1 cellular context compared by ENCODE assay signal in the genomic region with DNA sequence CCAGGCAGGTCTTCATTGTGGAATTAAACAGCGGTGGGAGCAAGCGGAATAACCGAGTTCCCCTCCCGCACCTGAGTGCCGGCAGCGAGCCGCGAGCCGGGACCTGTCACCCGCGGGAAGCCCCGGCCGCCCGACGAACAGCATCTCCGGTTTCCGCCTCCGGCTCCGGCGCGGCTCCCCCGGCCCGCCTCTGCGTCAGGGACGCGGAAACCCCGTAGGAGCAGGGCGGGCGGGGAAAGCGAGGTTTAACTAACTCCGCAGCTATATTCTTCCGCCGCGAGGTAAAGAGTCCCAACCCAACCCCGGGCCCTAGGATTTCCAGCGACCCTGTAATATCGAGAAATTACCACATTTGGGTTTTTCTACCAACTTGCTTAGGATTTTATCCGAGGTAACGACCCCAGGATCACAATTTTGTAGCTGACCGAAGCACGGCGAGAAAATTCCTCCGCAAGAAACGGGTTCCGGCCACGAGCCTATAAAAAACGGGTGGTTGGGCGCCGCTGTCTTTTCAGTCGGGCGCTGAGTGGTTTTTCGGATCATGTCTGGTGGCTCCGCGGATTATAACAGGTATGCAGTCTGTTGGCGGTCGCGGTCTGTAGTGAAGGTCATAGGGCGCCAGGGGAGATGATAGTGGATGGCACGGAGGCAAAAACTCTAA.
TF ChIP-seq lines count a peak whose summit lies in the region.

A gene (plus strand): TSS at position 508 of the 661 bp plus-strand sequence. CDS start 34 bp downstream, at position 542.

TF ChIP-seq in HepG2, 621 proteins besides CTCF, POLR2A, EP300 and RAD21 (continued from another document and continues in another):
- TF ChIP-seq, protein P1, sequence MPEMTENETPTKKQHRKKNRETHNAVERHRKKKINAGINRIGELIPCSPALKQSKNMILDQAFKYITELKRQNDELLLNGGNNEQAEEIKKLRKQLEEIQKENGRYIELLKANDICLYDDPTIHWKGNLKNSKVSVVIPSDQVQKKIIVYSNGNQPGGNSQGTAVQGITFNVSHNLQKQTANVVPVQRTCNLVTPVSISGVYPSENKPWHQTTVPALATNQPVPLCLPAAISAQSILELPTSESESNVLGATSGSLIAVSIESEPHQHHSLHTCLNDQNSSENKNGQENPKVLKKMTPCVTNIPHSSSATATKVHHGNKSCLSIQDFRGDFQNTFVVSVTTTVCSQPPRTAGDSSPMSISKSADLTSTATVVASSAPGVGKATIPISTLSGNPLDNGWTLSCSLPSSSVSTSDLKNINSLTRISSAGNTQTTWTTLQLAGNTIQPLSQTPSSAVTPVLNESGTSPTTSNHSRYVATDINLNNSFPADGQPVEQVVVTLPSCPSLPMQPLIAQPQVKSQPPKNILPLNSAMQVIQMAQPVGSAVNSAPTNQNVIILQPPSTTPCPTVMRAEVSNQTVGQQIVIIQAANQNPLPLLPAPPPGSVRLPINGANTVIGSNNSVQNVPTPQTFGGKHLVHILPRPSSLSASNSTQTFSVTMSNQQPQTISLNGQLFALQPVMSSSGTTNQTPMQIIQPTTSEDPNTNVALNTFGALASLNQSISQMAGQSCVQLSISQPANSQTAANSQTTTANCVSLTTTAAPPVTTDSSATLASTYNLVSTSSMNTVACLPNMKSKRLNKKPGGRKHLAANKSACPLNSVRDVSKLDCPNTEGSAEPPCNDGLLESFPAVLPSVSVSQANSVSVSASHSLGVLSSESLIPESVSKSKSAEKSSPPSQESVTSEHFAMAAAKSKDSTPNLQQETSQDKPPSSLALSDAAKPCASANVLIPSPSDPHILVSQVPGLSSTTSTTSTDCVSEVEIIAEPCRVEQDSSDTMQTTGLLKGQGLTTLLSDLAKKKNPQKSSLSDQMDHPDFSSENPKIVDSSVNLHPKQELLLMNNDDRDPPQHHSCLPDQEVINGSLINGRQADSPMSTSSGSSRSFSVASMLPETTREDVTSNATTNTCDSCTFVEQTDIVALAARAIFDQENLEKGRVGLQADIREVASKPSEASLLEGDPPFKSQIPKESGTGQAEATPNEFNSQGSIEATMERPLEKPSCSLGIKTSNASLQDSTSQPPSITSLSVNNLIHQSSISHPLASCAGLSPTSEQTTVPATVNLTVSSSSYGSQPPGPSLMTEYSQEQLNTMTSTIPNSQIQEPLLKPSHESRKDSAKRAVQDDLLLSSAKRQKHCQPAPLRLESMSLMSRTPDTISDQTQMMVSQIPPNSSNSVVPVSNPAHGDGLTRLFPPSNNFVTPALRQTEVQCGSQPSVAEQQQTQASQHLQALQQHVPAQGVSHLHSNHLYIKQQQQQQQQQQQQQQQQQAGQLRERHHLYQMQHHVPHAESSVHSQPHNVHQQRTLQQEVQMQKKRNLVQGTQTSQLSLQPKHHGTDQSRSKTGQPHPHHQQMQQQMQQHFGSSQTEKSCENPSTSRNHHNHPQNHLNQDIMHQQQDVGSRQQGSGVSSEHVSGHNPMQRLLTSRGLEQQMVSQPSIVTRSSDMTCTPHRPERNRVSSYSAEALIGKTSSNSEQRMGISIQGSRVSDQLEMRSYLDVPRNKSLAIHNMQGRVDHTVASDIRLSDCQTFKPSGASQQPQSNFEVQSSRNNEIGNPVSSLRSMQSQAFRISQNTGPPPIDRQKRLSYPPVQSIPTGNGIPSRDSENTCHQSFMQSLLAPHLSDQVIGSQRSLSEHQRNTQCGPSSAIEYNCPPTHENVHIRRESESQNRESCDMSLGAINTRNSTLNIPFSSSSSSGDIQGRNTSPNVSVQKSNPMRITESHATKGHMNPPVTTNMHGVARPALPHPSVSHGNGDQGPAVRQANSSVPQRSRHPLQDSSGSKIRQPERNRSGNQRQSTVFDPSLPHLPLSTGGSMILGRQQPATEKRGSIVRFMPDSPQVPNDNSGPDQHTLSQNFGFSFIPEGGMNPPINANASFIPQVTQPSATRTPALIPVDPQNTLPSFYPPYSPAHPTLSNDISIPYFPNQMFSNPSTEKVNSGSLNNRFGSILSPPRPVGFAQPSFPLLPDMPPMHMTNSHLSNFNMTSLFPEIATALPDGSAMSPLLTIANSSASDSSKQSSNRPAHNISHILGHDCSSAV (CRISPR knock-in tag; IDR thresholded peaks at IDR 0.05; ENCODE audit: borderline replicate concordance): no peak
- TF ChIP-seq KDM5B (CRISPR knock-in tag; IDR thresholded peaks at IDR 0.05; ENCODE audit: borderline replicate concordance) (peak; percentile 70; the same call in 1 of the 2 replicates), ZNF720 (CRISPR knock-in tag; IDR thresholded peaks at IDR 0.05) (no peak), SRF (IDR thresholded peaks at IDR 0.05; ENCODE audit: low read depth, low read length) (no peak), THYN1 (CRISPR knock-in tag; IDR thresholded peaks at IDR 0.05; ENCODE audit: borderline replicate concordance, low read depth) (no peak), CREM (IDR thresholded peaks at IDR 0.05) (peak; percentile 65; the same call in 1 of the 2 replicates), CREM (CRISPR knock-in tag; IDR thresholded peaks at IDR 0.05) (no peak), POLR2G (IDR thresholded peaks at IDR 0.05; ENCODE audit: low read depth, low read length) (peak; percentile 100), FOXA1 (IDR thresholded peaks at IDR 0.05) (no peak), FOXA1 (CRISPR knock-in tag; IDR thresholded peaks at IDR 0.05) (no peak), NR1H2 (CRISPR knock-in tag; IDR thresholded peaks at IDR 0.05; ENCODE audit: borderline replicate concordance, low read depth) (no peak), KLF16 (CRISPR knock-in tag; IDR thresholded peaks at IDR 0.05) (peak in 1 of 2 experiments; percentile 79; a peak in 2 of 4 replicates), HNRNPUL1 (IDR thresholded peaks at IDR 0.05; ENCODE audit: low read depth, low read length) (0 out of 2 replicates have a peak, but pooled peaks have one; percentile 28), NFYB (CRISPR knock-in tag; IDR thresholded peaks at IDR 0.05) (peak; percentile 14; the same call in 1 of the 2 replicates), ZNF788 (CRISPR knock-in tag; IDR thresholded peaks at IDR 0.05; ENCODE audit: borderline replicate concordance) (no peak; the same call in 1 of the 2 replicates), ZNF383 (CRISPR knock-in tag; IDR thresholded peaks at IDR 0.05; ENCODE audit: borderline replicate concordance) (no peak), ZBTB7B (CRISPR knock-in tag; IDR thresholded peaks at IDR 0.05) (no peak), NFATC3 (CRISPR knock-in tag; IDR thresholded peaks at IDR 0.05) (peak; percentile 63; the same call in 1 of the 2 replicates), ATM (IDR thresholded peaks at IDR 0.05; ENCODE audit: borderline replicate concordance) (no peak), KDM2A (CRISPR knock-in tag; IDR thresholded peaks at IDR 0.05; ENCODE audit: borderline replicate concordance, low read depth) (peak; percentile 91)
- TF ChIP-seq, protein P2, sequence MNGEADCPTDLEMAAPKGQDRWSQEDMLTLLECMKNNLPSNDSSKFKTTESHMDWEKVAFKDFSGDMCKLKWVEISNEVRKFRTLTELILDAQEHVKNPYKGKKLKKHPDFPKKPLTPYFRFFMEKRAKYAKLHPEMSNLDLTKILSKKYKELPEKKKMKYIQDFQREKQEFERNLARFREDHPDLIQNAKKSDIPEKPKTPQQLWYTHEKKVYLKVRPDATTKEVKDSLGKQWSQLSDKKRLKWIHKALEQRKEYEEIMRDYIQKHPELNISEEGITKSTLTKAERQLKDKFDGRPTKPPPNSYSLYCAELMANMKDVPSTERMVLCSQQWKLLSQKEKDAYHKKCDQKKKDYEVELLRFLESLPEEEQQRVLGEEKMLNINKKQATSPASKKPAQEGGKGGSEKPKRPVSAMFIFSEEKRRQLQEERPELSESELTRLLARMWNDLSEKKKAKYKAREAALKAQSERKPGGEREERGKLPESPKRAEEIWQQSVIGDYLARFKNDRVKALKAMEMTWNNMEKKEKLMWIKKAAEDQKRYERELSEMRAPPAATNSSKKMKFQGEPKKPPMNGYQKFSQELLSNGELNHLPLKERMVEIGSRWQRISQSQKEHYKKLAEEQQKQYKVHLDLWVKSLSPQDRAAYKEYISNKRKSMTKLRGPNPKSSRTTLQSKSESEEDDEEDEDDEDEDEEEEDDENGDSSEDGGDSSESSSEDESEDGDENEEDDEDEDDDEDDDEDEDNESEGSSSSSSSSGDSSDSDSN (CRISPR knock-in tag; IDR thresholded peaks at IDR 0.05): peak; percentile 84
- TF ChIP-seq, protein P3, sequence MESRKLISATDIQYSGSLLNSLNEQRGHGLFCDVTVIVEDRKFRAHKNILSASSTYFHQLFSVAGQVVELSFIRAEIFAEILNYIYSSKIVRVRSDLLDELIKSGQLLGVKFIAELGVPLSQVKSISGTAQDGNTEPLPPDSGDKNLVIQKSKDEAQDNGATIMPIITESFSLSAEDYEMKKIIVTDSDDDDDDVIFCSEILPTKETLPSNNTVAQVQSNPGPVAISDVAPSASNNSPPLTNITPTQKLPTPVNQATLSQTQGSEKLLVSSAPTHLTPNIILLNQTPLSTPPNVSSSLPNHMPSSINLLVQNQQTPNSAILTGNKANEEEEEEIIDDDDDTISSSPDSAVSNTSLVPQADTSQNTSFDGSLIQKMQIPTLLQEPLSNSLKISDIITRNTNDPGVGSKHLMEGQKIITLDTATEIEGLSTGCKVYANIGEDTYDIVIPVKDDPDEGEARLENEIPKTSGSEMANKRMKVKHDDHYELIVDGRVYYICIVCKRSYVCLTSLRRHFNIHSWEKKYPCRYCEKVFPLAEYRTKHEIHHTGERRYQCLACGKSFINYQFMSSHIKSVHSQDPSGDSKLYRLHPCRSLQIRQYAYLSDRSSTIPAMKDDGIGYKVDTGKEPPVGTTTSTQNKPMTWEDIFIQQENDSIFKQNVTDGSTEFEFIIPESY (CRISPR knock-in tag; IDR thresholded peaks at IDR 0.05): no peak
- TF ChIP-seq, protein P4, sequence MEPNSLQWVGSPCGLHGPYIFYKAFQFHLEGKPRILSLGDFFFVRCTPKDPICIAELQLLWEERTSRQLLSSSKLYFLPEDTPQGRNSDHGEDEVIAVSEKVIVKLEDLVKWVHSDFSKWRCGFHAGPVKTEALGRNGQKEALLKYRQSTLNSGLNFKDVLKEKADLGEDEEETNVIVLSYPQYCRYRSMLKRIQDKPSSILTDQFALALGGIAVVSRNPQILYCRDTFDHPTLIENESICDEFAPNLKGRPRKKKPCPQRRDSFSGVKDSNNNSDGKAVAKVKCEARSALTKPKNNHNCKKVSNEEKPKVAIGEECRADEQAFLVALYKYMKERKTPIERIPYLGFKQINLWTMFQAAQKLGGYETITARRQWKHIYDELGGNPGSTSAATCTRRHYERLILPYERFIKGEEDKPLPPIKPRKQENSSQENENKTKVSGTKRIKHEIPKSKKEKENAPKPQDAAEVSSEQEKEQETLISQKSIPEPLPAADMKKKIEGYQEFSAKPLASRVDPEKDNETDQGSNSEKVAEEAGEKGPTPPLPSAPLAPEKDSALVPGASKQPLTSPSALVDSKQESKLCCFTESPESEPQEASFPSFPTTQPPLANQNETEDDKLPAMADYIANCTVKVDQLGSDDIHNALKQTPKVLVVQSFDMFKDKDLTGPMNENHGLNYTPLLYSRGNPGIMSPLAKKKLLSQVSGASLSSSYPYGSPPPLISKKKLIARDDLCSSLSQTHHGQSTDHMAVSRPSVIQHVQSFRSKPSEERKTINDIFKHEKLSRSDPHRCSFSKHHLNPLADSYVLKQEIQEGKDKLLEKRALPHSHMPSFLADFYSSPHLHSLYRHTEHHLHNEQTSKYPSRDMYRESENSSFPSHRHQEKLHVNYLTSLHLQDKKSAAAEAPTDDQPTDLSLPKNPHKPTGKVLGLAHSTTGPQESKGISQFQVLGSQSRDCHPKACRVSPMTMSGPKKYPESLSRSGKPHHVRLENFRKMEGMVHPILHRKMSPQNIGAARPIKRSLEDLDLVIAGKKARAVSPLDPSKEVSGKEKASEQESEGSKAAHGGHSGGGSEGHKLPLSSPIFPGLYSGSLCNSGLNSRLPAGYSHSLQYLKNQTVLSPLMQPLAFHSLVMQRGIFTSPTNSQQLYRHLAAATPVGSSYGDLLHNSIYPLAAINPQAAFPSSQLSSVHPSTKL (CRISPR knock-in tag; IDR thresholded peaks at IDR 0.05): no peak; the same call in 1 of the 2 replicates
- TF ChIP-seq, protein P5, sequence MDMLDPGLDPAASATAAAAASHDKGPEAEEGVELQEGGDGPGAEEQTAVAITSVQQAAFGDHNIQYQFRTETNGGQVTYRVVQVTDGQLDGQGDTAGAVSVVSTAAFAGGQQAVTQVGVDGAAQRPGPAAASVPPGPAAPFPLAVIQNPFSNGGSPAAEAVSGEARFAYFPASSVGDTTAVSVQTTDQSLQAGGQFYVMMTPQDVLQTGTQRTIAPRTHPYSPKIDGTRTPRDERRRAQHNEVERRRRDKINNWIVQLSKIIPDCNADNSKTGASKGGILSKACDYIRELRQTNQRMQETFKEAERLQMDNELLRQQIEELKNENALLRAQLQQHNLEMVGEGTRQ (IDR thresholded peaks at IDR 0.05; ENCODE audit: low read depth, low read length): no peak
- TF ChIP-seq, protein P5 (CRISPR knock-in tag; IDR thresholded peaks at IDR 0.05; ENCODE audit: borderline replicate concordance): 0 out of 2 replicates have a peak, but pooled peaks have one; percentile 13
- TF ChIP-seq, protein P6, sequence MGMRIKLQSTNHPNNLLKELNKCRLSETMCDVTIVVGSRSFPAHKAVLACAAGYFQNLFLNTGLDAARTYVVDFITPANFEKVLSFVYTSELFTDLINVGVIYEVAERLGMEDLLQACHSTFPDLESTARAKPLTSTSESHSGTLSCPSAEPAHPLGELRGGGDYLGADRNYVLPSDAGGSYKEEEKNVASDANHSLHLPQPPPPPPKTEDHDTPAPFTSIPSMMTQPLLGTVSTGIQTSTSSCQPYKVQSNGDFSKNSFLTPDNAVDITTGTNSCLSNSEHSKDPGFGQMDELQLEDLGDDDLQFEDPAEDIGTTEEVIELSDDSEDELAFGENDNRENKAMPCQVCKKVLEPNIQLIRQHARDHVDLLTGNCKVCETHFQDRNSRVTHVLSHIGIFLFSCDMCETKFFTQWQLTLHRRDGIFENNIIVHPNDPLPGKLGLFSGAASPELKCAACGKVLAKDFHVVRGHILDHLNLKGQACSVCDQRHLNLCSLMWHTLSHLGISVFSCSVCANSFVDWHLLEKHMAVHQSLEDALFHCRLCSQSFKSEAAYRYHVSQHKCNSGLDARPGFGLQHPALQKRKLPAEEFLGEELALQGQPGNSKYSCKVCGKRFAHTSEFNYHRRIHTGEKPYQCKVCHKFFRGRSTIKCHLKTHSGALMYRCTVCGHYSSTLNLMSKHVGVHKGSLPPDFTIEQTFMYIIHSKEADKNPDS (CRISPR knock-in tag; IDR thresholded peaks at IDR 0.05): no peak
